ENCODE assay signal across 1 cellular context in the genomic region with DNA sequence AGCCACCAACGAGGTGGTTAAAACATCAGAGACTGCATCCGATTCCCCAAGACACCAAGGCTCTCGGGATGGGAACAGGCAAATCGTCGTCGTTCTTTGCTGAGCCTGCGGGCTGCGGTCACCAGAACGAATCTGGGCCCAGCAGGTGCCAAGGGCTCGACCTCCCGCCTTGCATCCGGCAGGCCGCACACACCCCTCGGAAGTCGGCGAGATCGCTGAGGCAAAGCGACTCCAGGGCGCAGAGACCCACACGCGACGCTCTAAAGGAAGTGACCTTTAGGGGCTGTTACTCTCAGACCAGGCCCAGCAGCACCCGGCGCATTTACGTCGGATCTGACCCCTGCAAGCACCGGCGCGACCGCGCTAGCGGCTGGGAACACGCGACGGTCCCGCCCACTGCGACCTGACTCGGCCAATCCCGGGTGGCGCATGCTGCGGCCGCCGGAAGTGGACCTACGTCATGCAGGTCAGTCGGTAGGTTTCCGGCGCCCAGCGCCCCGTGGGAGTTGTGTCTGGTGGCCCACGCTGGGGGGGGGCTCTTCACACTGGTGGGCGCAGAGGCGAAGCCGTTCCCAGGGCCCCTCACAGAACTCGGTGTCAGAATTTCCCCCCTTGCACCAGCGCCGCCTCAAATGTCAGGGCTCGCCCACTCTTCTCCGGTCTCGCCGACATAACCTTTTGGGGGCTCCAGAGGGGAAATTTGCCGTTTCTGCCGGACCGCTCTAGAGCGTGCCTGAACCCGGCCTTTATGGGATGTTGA.
TF ChIP-seq lines count a peak whose summit lies in the region.

No MANE protein-coding gene starts in this region.

TF ChIP-seq in K562, 482 proteins besides CTCF, POLR2A, EP300 and RAD21 (continued from another document and continues in another):
- TF ChIP-seq, protein P1, sequence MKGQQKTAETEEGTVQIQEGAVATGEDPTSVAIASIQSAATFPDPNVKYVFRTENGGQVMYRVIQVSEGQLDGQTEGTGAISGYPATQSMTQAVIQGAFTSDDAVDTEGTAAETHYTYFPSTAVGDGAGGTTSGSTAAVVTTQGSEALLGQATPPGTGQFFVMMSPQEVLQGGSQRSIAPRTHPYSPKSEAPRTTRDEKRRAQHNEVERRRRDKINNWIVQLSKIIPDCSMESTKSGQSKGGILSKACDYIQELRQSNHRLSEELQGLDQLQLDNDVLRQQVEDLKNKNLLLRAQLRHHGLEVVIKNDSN (CRISPR knock-in tag; IDR thresholded peaks at IDR 0.05): peak; percentile 62
- TF ChIP-seq BCOR (IDR thresholded peaks at IDR 0.05) (0 out of 2 replicates have a peak, but pooled peaks have one; percentile 42), GABPA (tag; conservative IDR thresholded peaks at IDR 0.05; ENCODE audit: low read depth) (peak; percentile 96), BHLHE40 (IDR thresholded peaks at IDR 0.05; ENCODE audit: low read length) (peak; percentile 59), CBX1 (IDR thresholded peaks at IDR 0.05; ENCODE audit: low read depth) (peak; percentile 96), SLC30A9 (CRISPR knock-in tag; IDR thresholded peaks at IDR 0.05) (no peak), ETV1 (tag; conservative IDR thresholded peaks at IDR 0.05; ENCODE audit: low read depth) (peak; percentile 53; the same call in 1 of the 2 replicates), XRCC4 (IDR thresholded peaks at IDR 0.05; ENCODE audit: extremely low read depth, insufficient read depth, insufficient read length) (no peak), CBX8 (IDR thresholded peaks at IDR 0.05; ENCODE audit: borderline replicate concordance, extremely low read depth, low read depth, low read length, poor library complexity, severe bottlenecking) (no peak), JUND (IDR thresholded peaks at IDR 0.05; ENCODE audit: borderline replicate concordance, low read depth, low read length) (peak; percentile 67), JUND (tag; IDR thresholded peaks at IDR 0.05; ENCODE audit: borderline replicate concordance, low read depth, low read length) (peak; percentile 39; the same call in 1 of the 3 replicates), HEY1 (CRISPR knock-in tag; IDR thresholded peaks at IDR 0.05; ENCODE audit: borderline replicate concordance) (no peak), MTA2 (IDR thresholded peaks at IDR 0.05; ENCODE audit: low read depth) (no peak), TAF15 (IDR thresholded peaks at IDR 0.05; ENCODE audit: low read depth, low read length) (no peak), TCF7 (IDR thresholded peaks at IDR 0.05; ENCODE audit: borderline replicate concordance) (0 out of 2 replicates have a peak, but pooled peaks have one; percentile 46), CBX2 (IDR thresholded peaks at IDR 0.05; ENCODE audit: insufficient read depth, low read length, poor library complexity, severe bottlenecking) (no peak), KDM2B (CRISPR knock-in tag; IDR thresholded peaks at IDR 0.05) (0 out of 2 replicates have a peak, but pooled peaks have one; percentile 78), ZC3H11A (IDR thresholded peaks at IDR 0.05; ENCODE audit: low read depth, low read length) (no peak), CBX5 (IDR thresholded peaks at IDR 0.05; ENCODE audit: borderline replicate concordance, low read depth) (0 out of 2 replicates have a peak, but pooled peaks have one; percentile 16), PHB (CRISPR knock-in tag; IDR thresholded peaks at IDR 0.05) (0 out of 2 replicates have a peak, but pooled peaks have one; percentile 34), FOXK1 (CRISPR knock-in tag; IDR thresholded peaks at IDR 0.05; ENCODE audit: borderline replicate concordance) (no peak), RB1 (IDR thresholded peaks at IDR 0.05; ENCODE audit: low read depth) (peak; percentile 87), CBFB (CRISPR knock-in tag; IDR thresholded peaks at IDR 0.05) (peak; percentile 86), POLR2H (tag; IDR thresholded peaks at IDR 0.05; ENCODE audit: low read depth) (peak; percentile 71), BCL6 (CRISPR knock-in tag; IDR thresholded peaks at IDR 0.05) (peak; percentile 34; the same call in 1 of the 2 replicates), EZH2 (IDR thresholded peaks at IDR 0.05; ENCODE audit: borderline replicate concordance, low read depth, low read length) (no peak)
- TF ChIP-seq, protein P2, sequence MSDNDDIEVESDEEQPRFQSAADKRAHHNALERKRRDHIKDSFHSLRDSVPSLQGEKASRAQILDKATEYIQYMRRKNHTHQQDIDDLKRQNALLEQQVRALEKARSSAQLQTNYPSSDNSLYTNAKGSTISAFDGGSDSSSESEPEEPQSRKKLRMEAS (CRISPR knock-in tag; IDR thresholded peaks at IDR 0.05): peak; percentile 96
- TF ChIP-seq, protein P3, sequence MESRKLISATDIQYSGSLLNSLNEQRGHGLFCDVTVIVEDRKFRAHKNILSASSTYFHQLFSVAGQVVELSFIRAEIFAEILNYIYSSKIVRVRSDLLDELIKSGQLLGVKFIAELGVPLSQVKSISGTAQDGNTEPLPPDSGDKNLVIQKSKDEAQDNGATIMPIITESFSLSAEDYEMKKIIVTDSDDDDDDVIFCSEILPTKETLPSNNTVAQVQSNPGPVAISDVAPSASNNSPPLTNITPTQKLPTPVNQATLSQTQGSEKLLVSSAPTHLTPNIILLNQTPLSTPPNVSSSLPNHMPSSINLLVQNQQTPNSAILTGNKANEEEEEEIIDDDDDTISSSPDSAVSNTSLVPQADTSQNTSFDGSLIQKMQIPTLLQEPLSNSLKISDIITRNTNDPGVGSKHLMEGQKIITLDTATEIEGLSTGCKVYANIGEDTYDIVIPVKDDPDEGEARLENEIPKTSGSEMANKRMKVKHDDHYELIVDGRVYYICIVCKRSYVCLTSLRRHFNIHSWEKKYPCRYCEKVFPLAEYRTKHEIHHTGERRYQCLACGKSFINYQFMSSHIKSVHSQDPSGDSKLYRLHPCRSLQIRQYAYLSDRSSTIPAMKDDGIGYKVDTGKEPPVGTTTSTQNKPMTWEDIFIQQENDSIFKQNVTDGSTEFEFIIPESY (CRISPR knock-in tag; IDR thresholded peaks at IDR 0.05): peak; percentile 64
- TF ChIP-seq, protein P4, sequence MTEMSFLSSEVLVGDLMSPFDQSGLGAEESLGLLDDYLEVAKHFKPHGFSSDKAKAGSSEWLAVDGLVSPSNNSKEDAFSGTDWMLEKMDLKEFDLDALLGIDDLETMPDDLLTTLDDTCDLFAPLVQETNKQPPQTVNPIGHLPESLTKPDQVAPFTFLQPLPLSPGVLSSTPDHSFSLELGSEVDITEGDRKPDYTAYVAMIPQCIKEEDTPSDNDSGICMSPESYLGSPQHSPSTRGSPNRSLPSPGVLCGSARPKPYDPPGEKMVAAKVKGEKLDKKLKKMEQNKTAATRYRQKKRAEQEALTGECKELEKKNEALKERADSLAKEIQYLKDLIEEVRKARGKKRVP (CRISPR knock-in tag; IDR thresholded peaks at IDR 0.05): 0 out of 2 replicates have a peak, but pooled peaks have one; percentile 41
- TF ChIP-seq, protein P5, sequence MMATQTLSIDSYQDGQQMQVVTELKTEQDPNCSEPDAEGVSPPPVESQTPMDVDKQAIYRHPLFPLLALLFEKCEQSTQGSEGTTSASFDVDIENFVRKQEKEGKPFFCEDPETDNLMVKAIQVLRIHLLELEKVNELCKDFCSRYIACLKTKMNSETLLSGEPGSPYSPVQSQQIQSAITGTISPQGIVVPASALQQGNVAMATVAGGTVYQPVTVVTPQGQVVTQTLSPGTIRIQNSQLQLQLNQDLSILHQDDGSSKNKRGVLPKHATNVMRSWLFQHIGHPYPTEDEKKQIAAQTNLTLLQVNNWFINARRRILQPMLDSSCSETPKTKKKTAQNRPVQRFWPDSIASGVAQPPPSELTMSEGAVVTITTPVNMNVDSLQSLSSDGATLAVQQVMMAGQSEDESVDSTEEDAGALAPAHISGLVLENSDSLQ (IDR thresholded peaks at IDR 0.05): peak; percentile 54; the same call in 1 of the 2 replicates
- TF ChIP-seq, protein P6, sequence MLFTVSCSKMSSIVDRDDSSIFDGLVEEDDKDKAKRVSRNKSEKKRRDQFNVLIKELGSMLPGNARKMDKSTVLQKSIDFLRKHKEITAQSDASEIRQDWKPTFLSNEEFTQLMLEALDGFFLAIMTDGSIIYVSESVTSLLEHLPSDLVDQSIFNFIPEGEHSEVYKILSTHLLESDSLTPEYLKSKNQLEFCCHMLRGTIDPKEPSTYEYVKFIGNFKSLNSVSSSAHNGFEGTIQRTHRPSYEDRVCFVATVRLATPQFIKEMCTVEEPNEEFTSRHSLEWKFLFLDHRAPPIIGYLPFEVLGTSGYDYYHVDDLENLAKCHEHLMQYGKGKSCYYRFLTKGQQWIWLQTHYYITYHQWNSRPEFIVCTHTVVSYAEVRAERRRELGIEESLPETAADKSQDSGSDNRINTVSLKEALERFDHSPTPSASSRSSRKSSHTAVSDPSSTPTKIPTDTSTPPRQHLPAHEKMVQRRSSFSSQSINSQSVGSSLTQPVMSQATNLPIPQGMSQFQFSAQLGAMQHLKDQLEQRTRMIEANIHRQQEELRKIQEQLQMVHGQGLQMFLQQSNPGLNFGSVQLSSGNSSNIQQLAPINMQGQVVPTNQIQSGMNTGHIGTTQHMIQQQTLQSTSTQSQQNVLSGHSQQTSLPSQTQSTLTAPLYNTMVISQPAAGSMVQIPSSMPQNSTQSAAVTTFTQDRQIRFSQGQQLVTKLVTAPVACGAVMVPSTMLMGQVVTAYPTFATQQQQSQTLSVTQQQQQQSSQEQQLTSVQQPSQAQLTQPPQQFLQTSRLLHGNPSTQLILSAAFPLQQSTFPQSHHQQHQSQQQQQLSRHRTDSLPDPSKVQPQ (CRISPR knock-in tag; IDR thresholded peaks at IDR 0.05; ENCODE audit: borderline replicate concordance): no peak
- TF ChIP-seq, protein P7, sequence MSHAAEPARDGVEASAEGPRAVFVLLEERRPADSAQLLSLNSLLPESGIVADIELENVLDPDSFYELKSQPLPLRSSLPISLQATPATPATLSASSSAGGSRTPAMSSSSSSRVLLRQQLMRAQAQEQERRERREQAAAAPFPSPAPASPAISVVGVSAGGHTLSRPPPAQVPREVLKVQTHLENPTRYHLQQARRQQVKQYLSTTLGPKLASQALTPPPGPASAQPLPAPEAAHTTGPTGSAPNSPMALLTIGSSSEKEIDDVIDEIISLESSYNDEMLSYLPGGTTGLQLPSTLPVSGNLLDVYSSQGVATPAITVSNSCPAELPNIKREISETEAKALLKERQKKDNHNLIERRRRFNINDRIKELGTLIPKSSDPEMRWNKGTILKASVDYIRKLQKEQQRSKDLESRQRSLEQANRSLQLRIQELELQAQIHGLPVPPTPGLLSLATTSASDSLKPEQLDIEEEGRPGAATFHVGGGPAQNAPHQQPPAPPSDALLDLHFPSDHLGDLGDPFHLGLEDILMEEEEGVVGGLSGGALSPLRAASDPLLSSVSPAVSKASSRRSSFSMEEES (CRISPR knock-in tag; IDR thresholded peaks at IDR 0.05): no peak
- TF ChIP-seq, protein P8, sequence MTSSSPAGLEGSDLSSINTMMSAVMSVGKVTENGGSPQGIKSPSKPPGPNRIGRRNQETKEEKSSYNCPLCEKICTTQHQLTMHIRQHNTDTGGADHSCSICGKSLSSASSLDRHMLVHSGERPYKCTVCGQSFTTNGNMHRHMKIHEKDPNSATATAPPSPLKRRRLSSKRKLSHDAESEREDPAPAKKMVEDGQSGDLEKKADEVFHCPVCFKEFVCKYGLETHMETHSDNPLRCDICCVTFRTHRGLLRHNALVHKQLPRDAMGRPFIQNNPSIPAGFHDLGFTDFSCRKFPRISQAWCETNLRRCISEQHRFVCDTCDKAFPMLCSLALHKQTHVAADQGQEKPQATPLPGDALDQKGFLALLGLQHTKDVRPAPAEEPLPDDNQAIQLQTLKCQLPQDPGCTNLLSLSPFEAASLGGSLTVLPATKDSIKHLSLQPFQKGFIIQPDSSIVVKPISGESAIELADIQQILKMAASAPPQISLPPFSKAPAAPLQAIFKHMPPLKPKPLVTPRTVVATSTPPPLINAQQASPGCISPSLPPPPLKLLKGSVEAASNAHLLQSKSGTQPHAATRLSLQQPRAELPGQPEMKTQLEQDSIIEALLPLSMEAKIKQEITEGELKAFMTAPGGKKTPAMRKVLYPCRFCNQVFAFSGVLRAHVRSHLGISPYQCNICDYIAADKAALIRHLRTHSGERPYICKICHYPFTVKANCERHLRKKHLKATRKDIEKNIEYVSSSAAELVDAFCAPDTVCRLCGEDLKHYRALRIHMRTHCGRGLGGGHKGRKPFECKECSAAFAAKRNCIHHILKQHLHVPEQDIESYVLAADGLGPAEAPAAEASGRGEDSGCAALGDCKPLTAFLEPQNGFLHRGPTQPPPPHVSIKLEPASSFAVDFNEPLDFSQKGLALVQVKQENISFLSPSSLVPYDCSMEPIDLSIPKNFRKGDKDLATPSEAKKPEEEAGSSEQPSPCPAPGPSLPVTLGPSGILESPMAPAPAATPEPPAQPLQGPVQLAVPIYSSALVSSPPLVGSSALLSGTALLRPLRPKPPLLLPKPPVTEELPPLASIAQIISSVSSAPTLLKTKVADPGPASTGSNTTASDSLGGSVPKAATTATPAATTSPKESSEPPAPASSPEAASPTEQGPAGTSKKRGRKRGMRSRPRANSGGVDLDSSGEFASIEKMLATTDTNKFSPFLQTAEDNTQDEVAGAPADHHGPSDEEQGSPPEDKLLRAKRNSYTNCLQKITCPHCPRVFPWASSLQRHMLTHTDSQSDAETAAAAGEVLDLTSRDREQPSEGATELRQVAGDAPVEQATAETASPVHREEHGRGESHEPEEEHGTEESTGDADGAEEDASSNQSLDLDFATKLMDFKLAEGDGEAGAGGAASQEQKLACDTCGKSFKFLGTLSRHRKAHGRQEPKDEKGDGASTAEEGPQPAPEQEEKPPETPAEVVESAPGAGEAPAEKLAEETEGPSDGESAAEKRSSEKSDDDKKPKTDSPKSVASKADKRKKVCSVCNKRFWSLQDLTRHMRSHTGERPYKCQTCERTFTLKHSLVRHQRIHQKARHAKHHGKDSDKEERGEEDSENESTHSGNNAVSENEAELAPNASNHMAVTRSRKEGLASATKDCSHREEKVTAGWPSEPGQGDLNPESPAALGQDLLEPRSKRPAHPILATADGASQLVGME (CRISPR knock-in tag; IDR thresholded peaks at IDR 0.05): peak; percentile 81; the same call in 1 of the 2 replicates
- TF ChIP-seq, protein P9, sequence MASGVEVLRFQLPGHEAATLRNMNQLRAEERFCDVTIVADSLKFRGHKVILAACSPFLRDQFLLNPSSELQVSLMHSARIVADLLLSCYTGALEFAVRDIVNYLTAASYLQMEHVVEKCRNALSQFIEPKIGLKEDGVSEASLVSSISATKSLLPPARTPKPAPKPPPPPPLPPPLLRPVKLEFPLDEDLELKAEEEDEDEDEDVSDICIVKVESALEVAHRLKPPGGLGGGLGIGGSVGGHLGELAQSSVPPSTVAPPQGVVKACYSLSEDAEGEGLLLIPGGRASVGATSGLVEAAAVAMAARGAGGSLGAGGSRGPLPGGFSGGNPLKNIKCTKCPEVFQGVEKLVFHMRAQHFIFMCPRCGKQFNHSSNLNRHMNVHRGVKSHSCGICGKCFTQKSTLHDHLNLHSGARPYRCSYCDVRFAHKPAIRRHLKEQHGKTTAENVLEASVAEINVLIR (CRISPR knock-in tag; IDR thresholded peaks at IDR 0.05): peak; percentile 92
- TF ChIP-seq, protein P10, sequence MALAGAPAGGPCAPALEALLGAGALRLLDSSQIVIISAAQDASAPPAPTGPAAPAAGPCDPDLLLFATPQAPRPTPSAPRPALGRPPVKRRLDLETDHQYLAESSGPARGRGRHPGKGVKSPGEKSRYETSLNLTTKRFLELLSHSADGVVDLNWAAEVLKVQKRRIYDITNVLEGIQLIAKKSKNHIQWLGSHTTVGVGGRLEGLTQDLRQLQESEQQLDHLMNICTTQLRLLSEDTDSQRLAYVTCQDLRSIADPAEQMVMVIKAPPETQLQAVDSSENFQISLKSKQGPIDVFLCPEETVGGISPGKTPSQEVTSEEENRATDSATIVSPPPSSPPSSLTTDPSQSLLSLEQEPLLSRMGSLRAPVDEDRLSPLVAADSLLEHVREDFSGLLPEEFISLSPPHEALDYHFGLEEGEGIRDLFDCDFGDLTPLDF (CRISPR knock-in tag; IDR thresholded peaks at IDR 0.05): peak; percentile 53; the same call in 1 of the 2 replicates
